12 cellular contexts compared by ENCODE assay signal in genomic region chr14:37588956-37589737, GRCh38. TPM values are rescaled to one million over a fixed set of nuclear protein-coding genes. Genes with fewer than 3 reads are reported as not detected.
A peak's percentile ranks its signal among the peaks of the same experiment; 100 is the strongest.
DNase-seq lines count a peak whose midpoint lies in the region; ATAC-seq, FAIRE-seq and TF ChIP-seq lines count a peak whose summit lies in the region.
"Had no signal": no experiment of that assay in that cellular context is flagged by ENCODE, and none has a peak within 500 bp of the region (broad histone marks: within the 10 kb centered on the region; RNA-seq: fewer than 3 reads in every experiment).

No MANE protein-coding gene starts in this region.

- no peaks in the 10 kb centered on the region for H3K9me1 ChIP-seq in endothelial cell of umbilical vein (replicated peaks; ENCODE audit: control insufficient read depth, extremely low read depth, insufficient read depth, low read length)

- CTCF ChIA-PET in endothelial cell of umbilical vein (lab: Charles Lee), result interaction anchor here (2.5 kb wide), 1 partner anchor 9 kb away, joined by 11 read pairs; no protein-coding TSS in a partner anchor

- DNase-seq in DMS 273 (lab: John Stamatoyannopoulos, UW; ENCODE audit: unreplicated experiment) (peak; percentile 56), DMS 273 treated with DMSO at 0.1 percent for 48 hours (lab: John Stamatoyannopoulos, UW) (no peak), NCI-H2196 treated with DMSO at 0.1 percent for 48 hours (lab: John Stamatoyannopoulos, UW; ENCODE audit: unreplicated experiment) (peak; percentile 61), endothelial cell of umbilical vein (ENCODE audit: low read depth, low spot score) (no peak), small intestine (peak; percentile 60), sigmoid colon (no peak), amygdala (lab: John Stamatoyannopoulos, UW) (no peak)
- DNase-seq in activated naive CD4-positive, alpha-beta T cell treated with anti-CD3 and anti-CD28 coated beads, Interleukin-2, amount 50 U/mL, for 72 hours (ENCODE audit: low spot score in 2 of 2), result no peak
- DNase-seq: 8988T; activated B cell treated with CpG ODN at 0.5 μM for 24 hours; activated T-cell treated with anti-CD3 and anti-CD28 coated beads, Interleukin-2, amount 50 U/mL, for 4 hours; tibial artery had no signal

- no peak for ATAC-seq in activated naive CD4-positive, alpha-beta T cell treated with anti-CD3 and anti-CD28 coated beads, Interleukin-2, amount 50 U/mL, for 72 hours
- ATAC-seq: activated T-cell treated with anti-CD3 and anti-CD28 coated beads, Interleukin-2, amount 50 U/mL, for 4 hours had no signal

- TF ChIP-seq POLR2A in endothelial cell of umbilical vein (IDR thresholded peaks at IDR 0.05; ENCODE audit: low read depth, low read length), result no peak
- TF ChIP-seq POLR2A in sigmoid colon (IDR thresholded peaks at IDR 0.05), result no peak

- H3K27ac ChIP-seq in endothelial cell of umbilical vein (ENCODE audit: insufficient read depth, low read depth, low read length) (no peak overlapping the region), small intestine (ENCODE audit: low read depth in 1 of 2, low read length in 1 of 2) (peak overlapping the region; percentile 63 to 74), sigmoid colon (no peak overlapping the region)
- H3K27ac ChIP-seq: tibial artery had no signal

- H3K27ac Mint-ChIP-seq in activated naive CD4-positive, alpha-beta T cell treated with anti-CD3 and anti-CD28 coated beads, Interleukin-2, amount 50 U/mL, for 72 hours, result no peak overlapping the region
- H3K27ac Mint-ChIP-seq: activated B cell treated with CpG ODN at 0.5 μM for 24 hours had no signal

- FAIRE-seq in endothelial cell of umbilical vein (lab: Jason Lieb, UNC) (peak; percentile 49), small intestine (lab: Jason Lieb, UNC) (no peak)

- H3K4me3 ChIP-seq in endothelial cell of umbilical vein (replicated peaks in 1 of 3; ENCODE audit: insufficient read depth in 1 of 3, low read depth in 1 of 3, low read length in 3 of 3) (no peak overlapping the region), small intestine (ENCODE audit: low read depth in 1 of 2, low read length in 2 of 2) (peak overlapping the region in 1 of 2 donors; percentile 60), sigmoid colon (no peak overlapping the region)
- H3K4me3 ChIP-seq: tibial artery had no signal

- H3K36me3 ChIP-seq in endothelial cell of umbilical vein (ENCODE audit: control insufficient read depth in 2 of 2, extremely low read depth in 1 of 2, insufficient read depth in 2 of 2, low read length in 2 of 2) (no peaks in the 10 kb centered on the region), small intestine (ENCODE audit: control insufficient read depth in 2 of 2, insufficient read depth in 2 of 2, low read length in 2 of 2) (peaks cover 0 to 1% of the 10 kb centered on the region in 2 donors), sigmoid colon (no peaks in the 10 kb centered on the region)
- H3K36me3 ChIP-seq: tibial artery had no signal

- WGBS in small intestine, 3 donors, result 4 to 10% (median 8%) methylated on average over 16 of the region's 16 CpGs
- 4 to 8% methylated on average over 16 of the region's 16 CpGs for WGBS in sigmoid colon, 2 donors

- H3K36me3 Mint-ChIP-seq in activated naive CD4-positive, alpha-beta T cell treated with anti-CD3 and anti-CD28 coated beads, Interleukin-2, amount 50 U/mL, for 72 hours, result peaks cover 46 to 50% of the 10 kb centered on the region in 2 donors

- TF ChIP-seq EP300 in sigmoid colon (IDR thresholded peaks at IDR 0.05), result no peak

- H3K4me2 ChIP-seq in endothelial cell of umbilical vein (ENCODE audit: insufficient read depth, low read length), result no peak overlapping the region

- no TSS peak for BruUV-seq in endothelial cell of umbilical vein (replicated peaks; lab: Mats Ljungman, UMichigan)

- peaks cover 13 to 22% of the 10 kb centered on the region in 2 donors for H3K9me3 Mint-ChIP-seq in activated naive CD4-positive, alpha-beta T cell treated with anti-CD3 and anti-CD28 coated beads, Interleukin-2, amount 50 U/mL, for 72 hours
- H3K9me3 Mint-ChIP-seq: activated B cell treated with CpG ODN at 0.5 μM for 24 hours had no signal

- H3K27me3 ChIP-seq in endothelial cell of umbilical vein (ENCODE audit: control insufficient read depth in 2 of 2, insufficient read depth in 2 of 2, low read length in 2 of 2) (peaks cover 79 to 100% of the 10 kb centered on the region in 2 experiments), small intestine (ENCODE audit: control insufficient read depth in 2 of 2, insufficient read depth in 2 of 2, low read length in 2 of 2) (peaks cover 0 to 33% of the 10 kb centered on the region in 2 donors), sigmoid colon (peaks cover 76 to 100% (median 100%) of the 10 kb centered on the region in 3 donors)

- no peaks in the 10 kb centered on the region for H3K79me2 ChIP-seq in endothelial cell of umbilical vein (ENCODE audit: control insufficient read depth, insufficient read depth, low read length)

- no peak overlapping the region for H2AFZ ChIP-seq in endothelial cell of umbilical vein (ENCODE audit: low read depth, low read length)

- peaks cover 6% of the 10 kb centered on the region for H4K20me1 ChIP-seq in endothelial cell of umbilical vein (replicated peaks; ENCODE audit: control insufficient read depth, extremely low read depth, insufficient read depth, low read length)

- H3K9me3 ChIP-seq in endothelial cell of umbilical vein (replicated peaks; ENCODE audit: control insufficient read depth, insufficient read depth, low read length) (no peaks in the 10 kb centered on the region), small intestine (ENCODE audit: control insufficient read depth, low read depth) (no peaks in the 10 kb centered on the region), sigmoid colon (no peaks in the 10 kb centered on the region)
- H3K9me3 ChIP-seq: tibial artery had no signal

- peaks cover 6% of the 10 kb centered on the region for H3K4me1 ChIP-seq in endothelial cell of umbilical vein (ENCODE audit: control insufficient read depth, extremely low read depth, insufficient read depth, low read length)
- H3K4me1 ChIP-seq in small intestine (ENCODE audit: control insufficient read depth in 2 of 2, insufficient read depth in 1 of 2, low read depth in 1 of 2, low read length in 1 of 2), result peaks cover 0 to 1% of the 10 kb centered on the region in 2 donors
- H3K4me1 ChIP-seq in sigmoid colon, result peaks cover 0 to 33% (median 25%) of the 10 kb centered on the region in 4 donors

- no peak overlapping the region for H3K9ac ChIP-seq in endothelial cell of umbilical vein (replicated peaks; ENCODE audit: extremely low read depth, insufficient read depth, low read length)

- intact Hi-C loops in endothelial cell of umbilical vein (cut with micrococcal nuclease) (no loop called here), sigmoid colon (cut with DNase I) (loop anchor here (10.0 kb wide), 1 partner anchor 286 kb away; no protein-coding TSS in a partner anchor)

- dilution Hi-C loops in endothelial cell of umbilical vein (cut with MboI; ENCODE audit: extremely low pct_ligation_motif_present, low sequenced_read_pairs), result no loop called here

- TF ChIP-seq CTCF in endothelial cell of umbilical vein (IDR thresholded peaks at IDR 0.05; ENCODE audit: extremely low read depth in 1 of 2, insufficient read depth in 1 of 2, low read depth in 1 of 2, low read length in 2 of 2), result no peak
- no peak for TF ChIP-seq CTCF in sigmoid colon (IDR thresholded peaks at IDR 0.05)

- POLR2A ChIA-PET in endothelial cell of umbilical vein (lab: Charles Lee), result no interaction called here

TF ChIP-seq in endothelial cell of umbilical vein, 7 proteins besides CTCF, POLR2A, EP300 and RAD21 (continues in another document):
- TF ChIP-seq POLR2AphosphoS5 (IDR thresholded peaks at IDR 0.05; ENCODE audit: insufficient read depth, low read depth, low read length), result no peak
- no peak for TF ChIP-seq JUN (IDR thresholded peaks at IDR 0.05; ENCODE audit: borderline replicate concordance, insufficient read depth, insufficient read length, low read depth)
- TF ChIP-seq, protein P1, sequence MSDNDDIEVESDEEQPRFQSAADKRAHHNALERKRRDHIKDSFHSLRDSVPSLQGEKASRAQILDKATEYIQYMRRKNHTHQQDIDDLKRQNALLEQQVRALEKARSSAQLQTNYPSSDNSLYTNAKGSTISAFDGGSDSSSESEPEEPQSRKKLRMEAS (IDR thresholded peaks at IDR 0.05; ENCODE audit: insufficient read depth, insufficient read length), result no peak
- TF ChIP-seq EZH2 (IDR thresholded peaks at IDR 0.05; ENCODE audit: borderline replicate concordance, low read depth, low read length, severe bottlenecking), result no peak
- TF ChIP-seq GATA2 (IDR thresholded peaks at IDR 0.05; ENCODE audit: insufficient read depth, insufficient read length, low read depth, low read length), result no peak
- no peak for TF ChIP-seq FOS (IDR thresholded peaks at IDR 0.05; ENCODE audit: borderline replicate concordance, insufficient read depth, low read length)

RNA-seq across cellular contexts. Expression of gene FOXA1, which starts 5.9 kb away (rescaled TPM):
- total RNA-seq in endothelial cell of umbilical vein (not detected in 2 replicates), sigmoid colon (not detected)
- polyA plus RNA-seq in endothelial cell of umbilical vein (0.06 TPM in 1 of 2 replicates, not detected in the other), small intestine (10 to 100 TPM in 2 of 3 donors, 1 to 10 TPM in 1; 8.4 to 11.9 (median 10.9) TPM), sigmoid colon (10 to 100 TPM; 14.4 to 19.4 (median 18.3) TPM)
- 0.03 TPM in 2 replicates for polyA plus RNA-seq in endothelial cell of umbilical vein (2011; cell fraction: cytosol; rRNA removed)
- 0.04 TPM in 1 of 2 replicates, not detected in the other for polyA plus RNA-seq in endothelial cell of umbilical vein (2011; cell fraction: nucleus; rRNA removed)
- 0.25 and 0.62 TPM in 2 replicates for polyA plus RNA-seq in endothelial cell of umbilical vein (2012)
- not detected in 2 replicates for polyA minus RNA-seq in endothelial cell of umbilical vein
- polyA minus RNA-seq in endothelial cell of umbilical vein (2011; cell fraction: cytosol; rRNA and poly(A)+ RNA removed), result 4.9 TPM
- not detected in 2 replicates for polyA minus RNA-seq in endothelial cell of umbilical vein (2011; cell fraction: nucleus; rRNA and poly(A)+ RNA removed)
- under 1 TPM in 1 of 2 donors, not detected in 1; 0.16 TPM for total RNA-seq in activated naive CD4-positive, alpha-beta T cell treated with anti-CD3 and anti-CD28 coated beads, Interleukin-2, amount 50 U/mL, for 72 hours
- total RNA-seq: activated B cell treated with CpG ODN at 0.5 μM for 24 hours had no signal

RNA-seq across cellular contexts. Expression of gene TTC6, which starts 6.3 kb away (rescaled TPM):
- 0.75 TPM in 1 of 2 replicates, not detected in the other for total RNA-seq in endothelial cell of umbilical vein
- not detected in 2 replicates for polyA plus RNA-seq in endothelial cell of umbilical vein
- not detected in 2 replicates for polyA plus RNA-seq in endothelial cell of umbilical vein (2011; cell fraction: cytosol; rRNA removed)
- 0.06 and 0.37 TPM in 2 replicates for polyA plus RNA-seq in endothelial cell of umbilical vein (2011; cell fraction: nucleus; rRNA removed)
- 0.07 TPM in 1 of 2 replicates, not detected in the other for polyA plus RNA-seq in endothelial cell of umbilical vein (2012)
- not detected in 2 replicates for polyA minus RNA-seq in endothelial cell of umbilical vein
- not detected for polyA minus RNA-seq in endothelial cell of umbilical vein (2011; cell fraction: cytosol; rRNA and poly(A)+ RNA removed)
- polyA minus RNA-seq in endothelial cell of umbilical vein (2011; cell fraction: nucleus; rRNA and poly(A)+ RNA removed), result 0.19 and 0.29 TPM in 2 replicates
- polyA plus RNA-seq in small intestine, result under 1 TPM; 0.22 to 0.54 (median 0.54) TPM
- not detected for total RNA-seq in activated naive CD4-positive, alpha-beta T cell treated with anti-CD3 and anti-CD28 coated beads, Interleukin-2, amount 50 U/mL, for 72 hours
- total RNA-seq in sigmoid colon, result not detected
- polyA plus RNA-seq in sigmoid colon, result 1 to 10 TPM in 1 of 3 donors, under 1 TPM in 1, not detected in 1; 0.23 to 1.1 TPM
- total RNA-seq: activated B cell treated with CpG ODN at 0.5 μM for 24 hours; activated T-cell treated with anti-CD3 and anti-CD28 coated beads, Interleukin-2, amount 50 U/mL, for 4 hours had no signal

Comparison
In these comparisons a context has a peak if more than half of its experiments do, and no peak if none do; other contexts are left out.
1. DNase-seq: peak in DMS 273 (single experiment), NCI-H2196 treated with DMSO at 0.1 percent for 48 hours (single experiment) and small intestine (single experiment); none in DMS 273 treated with DMSO at 0.1 percent for 48 hours (single experiment), endothelial cell of umbilical vein (single experiment), activated naive CD4-positive, alpha-beta T cell treated with anti-CD3 and anti-CD28 coated beads, Interleukin-2, amount 50 U/mL, for 72 hours (0 of 2), sigmoid colon (single experiment) and amygdala (0 of 56).
2. H3K27ac ChIP-seq: peak in small intestine (2 of 2); none in endothelial cell of umbilical vein (single experiment) and sigmoid colon (0 of 4).